ENCODE assay signal across 22 cellular contexts in genomic region chr3:112260563-112260962, GRCh38. TPM values are rescaled to one million over a fixed set of nuclear protein-coding genes. Genes with fewer than 3 reads are reported as not detected.
A peak's percentile ranks its signal among the peaks of the same experiment; 100 is the strongest.
DNase-seq lines count a peak whose midpoint lies in the region; ATAC-seq and TF ChIP-seq lines count a peak whose summit lies in the region.
"Had no signal": no experiment of that assay in that cellular context is flagged by ENCODE, and none has a peak within 500 bp of the region (broad histone marks: within the 10 kb centered on the region; RNA-seq: fewer than 3 reads in every experiment).

No MANE protein-coding gene starts in this region.

- H3K9me3 Mint-ChIP-seq in GM23338 = no peaks in the 10 kb centered on the region; the same call in 2 of the 3 replicates
- H3K9me3 Mint-ChIP-seq in activated naive CD8-positive, alpha-beta T cell treated with anti-CD3 and anti-CD28 coated beads, Interleukin-2, amount 50 U/mL, for 24 hours = peaks cover 4% of the 10 kb centered on the region
- peaks cover 3% of the 10 kb centered on the region for H3K9me3 Mint-ChIP-seq in stimulated activated effector memory CD8-positive, alpha-beta T cell treated with anti-CD3 and anti-CD28 coated beads, Interleukin-12 subunit alpha, Interleukin-12 subunit beta, amount 100 ng/mL, for 72 hours
- peaks cover 4 to 13% of the 10 kb centered on the region in 2 donors for H3K9me3 Mint-ChIP-seq in stimulated activated naive CD8-positive, alpha-beta T cell treated with anti-CD3 and anti-CD28 coated beads, Interleukin-15, amount 100 ng/mL, for 72 hours
- H3K9me3 Mint-ChIP-seq: H9 had no signal

- no peak overlapping the region for H3K27ac Mint-ChIP-seq in GM23338
- no peak overlapping the region for H3K27ac Mint-ChIP-seq in activated naive CD8-positive, alpha-beta T cell treated with anti-CD3 and anti-CD28 coated beads, Interleukin-2, amount 50 U/mL, for 24 hours
- no peak overlapping the region for H3K27ac Mint-ChIP-seq in stimulated activated effector memory CD8-positive, alpha-beta T cell treated with anti-CD3 and anti-CD28 coated beads, Interleukin-12 subunit alpha, Interleukin-12 subunit beta, amount 100 ng/mL, for 72 hours
- H3K27ac Mint-ChIP-seq in stimulated activated naive CD8-positive, alpha-beta T cell treated with anti-CD3 and anti-CD28 coated beads, Interleukin-15, amount 100 ng/mL, for 72 hours = no peak overlapping the region
- H3K27ac Mint-ChIP-seq: H9 had no signal

- DNase-seq in GM23338 (ENCODE audit: low spot score) (no peak), DMS153 (lab: John Stamatoyannopoulos, UW) (no peak), DMS79 treated with DMSO at 0.1 percent for 48 hours (lab: John Stamatoyannopoulos, UW) (no peak), sigmoid colon (no peak)
- no peak for DNase-seq in activated naive CD8-positive, alpha-beta T cell treated with anti-CD3 and anti-CD28 coated beads, Interleukin-2, amount 50 U/mL, for 24 hours
- no peak for DNase-seq in stimulated activated effector memory CD8-positive, alpha-beta T cell treated with anti-CD3 and anti-CD28 coated beads, Interleukin-12 subunit alpha, Interleukin-12 subunit beta, amount 100 ng/mL, for 72 hours (ENCODE audit: low spot score in 2 of 2)
- no peak for DNase-seq in stimulated activated naive CD8-positive, alpha-beta T cell treated with anti-CD3 and anti-CD28 coated beads, Interleukin-15, amount 100 ng/mL, for 72 hours
- no peak for DNase-seq in stimulated activated CD4-positive, alpha-beta T cell treated with anti-CD3 and anti-CD28 coated beads, Interleukin-12 subunit alpha, Interleukin-12 subunit beta, amount 100 ng/mL, for 4 hours
- DNase-seq: C1 segment of cervical spinal cord; Calu3; CD4-positive, alpha-beta memory T cell; COR-L47; EL; GDM1; GM23248; H9 had no signal

- H3K27me3 ChIP-seq in GM23338 (ENCODE audit: insufficient read depth) (no peaks in the 10 kb centered on the region), sigmoid colon (no peaks in the 10 kb centered on the region)

- H3K27me3 Mint-ChIP-seq in GM23338 (ENCODE audit: insufficient read depth, low read depth, poor library complexity) = no peaks in the 10 kb centered on the region
- H3K27me3 Mint-ChIP-seq in activated naive CD8-positive, alpha-beta T cell treated with anti-CD3 and anti-CD28 coated beads, Interleukin-2, amount 50 U/mL, for 24 hours = peaks cover 4% of the 10 kb centered on the region
- H3K27me3 Mint-ChIP-seq in stimulated activated naive CD8-positive, alpha-beta T cell treated with anti-CD3 and anti-CD28 coated beads, Interleukin-15, amount 100 ng/mL, for 72 hours = no peaks in the 10 kb centered on the region

- H3K27ac ChIP-seq in GM23338 (ENCODE audit: low read depth) (0 out of 2 replicates have a peak overlapping the region, but pooled peaks have one; percentile 24), sigmoid colon (no peak overlapping the region)
- H3K27ac ChIP-seq: GM23248 had no signal

- ATAC-seq in GM23338 = no peak
- peak; percentile 82 for ATAC-seq in activated naive CD8-positive, alpha-beta T cell treated with anti-CD3 and anti-CD28 coated beads, Interleukin-2, amount 50 U/mL, for 24 hours
- ATAC-seq in stimulated activated effector memory CD8-positive, alpha-beta T cell treated with anti-CD3 and anti-CD28 coated beads, Interleukin-12 subunit alpha, Interleukin-12 subunit beta, amount 100 ng/mL, for 72 hours = peak; percentile 55
- ATAC-seq in stimulated activated naive CD8-positive, alpha-beta T cell treated with anti-CD3 and anti-CD28 coated beads, Interleukin-15, amount 100 ng/mL, for 72 hours = peak; percentile 64
- ATAC-seq: GM12878, HCT116 had no signal

- no peak overlapping the region for H3K4me3 Mint-ChIP-seq in GM23338
- H3K4me3 Mint-ChIP-seq in activated naive CD8-positive, alpha-beta T cell treated with anti-CD3 and anti-CD28 coated beads, Interleukin-2, amount 50 U/mL, for 24 hours = no peak overlapping the region
- H3K4me3 Mint-ChIP-seq in stimulated activated effector memory CD8-positive, alpha-beta T cell treated with anti-CD3 and anti-CD28 coated beads, Interleukin-12 subunit alpha, Interleukin-12 subunit beta, amount 100 ng/mL, for 72 hours = no peak overlapping the region
- no peak overlapping the region for H3K4me3 Mint-ChIP-seq in stimulated activated naive CD8-positive, alpha-beta T cell treated with anti-CD3 and anti-CD28 coated beads, Interleukin-15, amount 100 ng/mL, for 72 hours
- H3K4me3 Mint-ChIP-seq: CD4-positive, alpha-beta memory T cell; H9 had no signal

- no peaks in the 10 kb centered on the region for H3K9me3 ChIP-seq in sigmoid colon

- TF ChIP-seq EP300 in sigmoid colon (IDR thresholded peaks at IDR 0.05) = no peak

- no peaks in the 10 kb centered on the region for H3K4me1 ChIP-seq in GM23338 (ENCODE audit: insufficient read depth)
- H3K4me1 ChIP-seq in sigmoid colon = no peaks in the 10 kb centered on the region

- 91 to 99% methylated on average over 1 of the region's 1 CpG for WGBS in sigmoid colon, 2 donors

- H3F3A ChIP-seq in GM23338 (replicated peaks; ENCODE audit: low read depth) = no peaks in the 10 kb centered on the region

- peaks cover 5% of the 10 kb centered on the region; the same call in 1 of the 2 replicates for H3K9me2 ChIP-seq in GM23338 (ENCODE audit: insufficient read depth)

- H4K20me1 ChIP-seq in GM23338 (replicated peaks; ENCODE audit: insufficient read depth) = no peaks in the 10 kb centered on the region

- H3K4me3 ChIP-seq in GM23338 (no peak overlapping the region), sigmoid colon (no peak overlapping the region)
- H3K4me3 ChIP-seq: GM12878, GM23248 had no signal

- TF ChIP-seq CTCF in GM23338 (conservative IDR thresholded peaks at IDR 0.05; ENCODE audit: low read depth in 2 of 2) (no peak), sigmoid colon (IDR thresholded peaks at IDR 0.05) (no peak)

- TF ChIP-seq POLR2A in sigmoid colon (IDR thresholded peaks at IDR 0.05) = no peak

- no peaks in the 10 kb centered on the region for H3K36me3 Mint-ChIP-seq in GM23338 (ENCODE audit: low read depth)
- no peaks in the 10 kb centered on the region for H3K36me3 Mint-ChIP-seq in activated naive CD8-positive, alpha-beta T cell treated with anti-CD3 and anti-CD28 coated beads, Interleukin-2, amount 50 U/mL, for 24 hours (ENCODE audit: low read depth)
- H3K36me3 Mint-ChIP-seq in stimulated activated effector memory CD8-positive, alpha-beta T cell treated with anti-CD3 and anti-CD28 coated beads, Interleukin-12 subunit alpha, Interleukin-12 subunit beta, amount 100 ng/mL, for 72 hours = no peaks in the 10 kb centered on the region
- H3K36me3 Mint-ChIP-seq: CD4-positive, alpha-beta memory T cell had no signal

- H3K4me2 ChIP-seq in GM23338 = no peak overlapping the region

- intact Hi-C loops in sigmoid colon (cut with DNase I) = no loop called here

- H3K79me2 ChIP-seq in GM23338 (replicated peaks; ENCODE audit: insufficient read depth) = no peaks in the 10 kb centered on the region

- H2AFZ ChIP-seq in GM23338 = no peak overlapping the region
- H2AFZ ChIP-seq: GM23248 had no signal

- H3K36me3 ChIP-seq in GM23338 (ENCODE audit: insufficient read depth) = no peaks in the 10 kb centered on the region
- H3K36me3 ChIP-seq in sigmoid colon = no peaks in the 10 kb centered on the region

- no peaks in the 10 kb centered on the region for H3K4me1 Mint-ChIP-seq in GM23338
- H3K4me1 Mint-ChIP-seq in activated naive CD8-positive, alpha-beta T cell treated with anti-CD3 and anti-CD28 coated beads, Interleukin-2, amount 50 U/mL, for 24 hours = peaks cover 17% of the 10 kb centered on the region
- H3K4me1 Mint-ChIP-seq in stimulated activated effector memory CD8-positive, alpha-beta T cell treated with anti-CD3 and anti-CD28 coated beads, Interleukin-12 subunit alpha, Interleukin-12 subunit beta, amount 100 ng/mL, for 72 hours = peaks cover 6% of the 10 kb centered on the region
- H3K4me1 Mint-ChIP-seq in stimulated activated naive CD8-positive, alpha-beta T cell treated with anti-CD3 and anti-CD28 coated beads, Interleukin-15, amount 100 ng/mL, for 72 hours = peaks cover 11% of the 10 kb centered on the region
- H3K4me1 Mint-ChIP-seq: H9 had no signal

TF ChIP-seq in GM23338, 12 proteins besides CTCF, POLR2A, EP300 and RAD21 (continues in another document):
- TF ChIP-seq ETS1 (IDR thresholded peaks at IDR 0.05) (no peak), REST (IDR thresholded peaks at IDR 0.05; ENCODE audit: unreplicated experiment) (no peak), STAT1 (IDR thresholded peaks at IDR 0.05; ENCODE audit: unreplicated experiment) (no peak)

RNA-seq across cellular contexts. Expression of gene SLC9C1, which starts 33.5 kb away (rescaled TPM):
- 0.97 and 1.7 TPM in 2 replicates for total RNA-seq in GM23338 (2014; rRNA removed; shearing (Covaris generic))
- polyA plus RNA-seq in GM23338 (2016; fragmentation: Nextera tagmentation; extraction: Ambion mirVana) (0.66 and 1.8 TPM in 2 replicates), sigmoid colon (under 1 TPM in 1 of 3 donors, not detected in 2; 0.07 TPM)
- under 1 TPM in 1 of 4 donors, not detected in 3; 0.41 TPM for total RNA-seq in sigmoid colon
- total RNA-seq: A172; A673; Calu3; CD4-positive, alpha-beta memory T cell; GM12878; GM23248; H4 had no signal
- polyA plus RNA-seq: BJ; CD4-positive, alpha-beta memory T cell; GM12878; GM23248 had no signal
